ENCODE assay signal across 20 cellular contexts in genomic region chr9:14822666-14823065, GRCh38.
DNase-seq lines count a peak whose midpoint lies in the region; ATAC-seq, FAIRE-seq and TF ChIP-seq lines count a peak whose summit lies in the region.
"Had no signal": no experiment of that assay in that cellular context is flagged by ENCODE, and none has a peak within 500 bp of the region (broad histone marks: within the 10 kb centered on the region; RNA-seq: fewer than 3 reads in every experiment).

No MANE protein-coding gene starts in this region.

- no peak for TF ChIP-seq POLR2A in GM12891 (IDR thresholded peaks at IDR 0.05; ENCODE audit: low read depth, low read length)

- H3K27ac ChIP-seq in OCI-LY7 (ENCODE audit: low read depth, low read length, poor library complexity, severe bottlenecking): no peak overlapping the region
- H3K27ac ChIP-seq: C4-2B had no signal

- TF ChIP-seq CTCF in OCI-LY7 (conservative IDR thresholded peaks at IDR 0.05; ENCODE audit: low read length) (no peak), GM13976 (IDR thresholded peaks at IDR 0.05; ENCODE audit: borderline replicate concordance, control extremely low read depth, extremely low read depth, insufficient read depth, missing control alignments) (no peak)

- no peak overlapping the region for H3K27ac Mint-ChIP-seq in activated CD8-positive, alpha-beta memory T cell treated with anti-CD3 and anti-CD28 coated beads, Interleukin-2, amount 10 ng/mL, durations not matched to agents 7 days and 5 days
- H3K27ac Mint-ChIP-seq: CD4-positive, alpha-beta T cell; H9 had no signal

- H2AFZ ChIP-seq in OCI-LY7 (ENCODE audit: low read length): no peak overlapping the region

- no peak overlapping the region for H3K4me3 Mint-ChIP-seq in activated CD8-positive, alpha-beta memory T cell treated with anti-CD3 and anti-CD28 coated beads, Interleukin-2, amount 10 ng/mL, durations not matched to agents 7 days and 5 days
- H3K4me3 Mint-ChIP-seq: CD4-positive, alpha-beta T cell; H9 had no signal

- no TSS peak for BruUV-seq in OCI-LY7 (replicated peaks; lab: Mats Ljungman, UMichigan)

- H3K4me2 ChIP-seq in OCI-LY7 (ENCODE audit: low read length): peak overlapping the region; percentile 14

- POLR2A ChIA-PET in OCI-LY7 (lab: Charles Lee): interaction anchor here (0.8 kb wide), 1 partner anchor 17 kb away, joined by 3 read pairs; no protein-coding TSS in a partner anchor

- ATAC-seq in GM21786 (IDR thresholded peaks at IDR 0.05; ENCODE audit: unreplicated experiment): peak; percentile 39
- no peak for ATAC-seq in activated CD8-positive, alpha-beta memory T cell treated with anti-CD3 and anti-CD28 coated beads, Interleukin-2, amount 10 ng/mL, durations not matched to agents 7 days and 5 days
- ATAC-seq: K562 had no signal

- intact Hi-C loops in OCI-LY7 (cut with micrococcal nuclease; ENCODE audit: unreplicated experiment): no loop called here

- no peaks in the 10 kb centered on the region for H3K36me3 Mint-ChIP-seq in activated CD8-positive, alpha-beta memory T cell treated with anti-CD3 and anti-CD28 coated beads, Interleukin-2, amount 10 ng/mL, durations not matched to agents 7 days and 5 days

- no peak overlapping the region for H3K4me3 ChIP-seq in OCI-LY7 (ENCODE audit: low read depth, low read length, poor library complexity, severe bottlenecking)
- H3K4me3 ChIP-seq: K562 had no signal

- 0 out of 2 replicates have a peak, but pooled peaks cover 5% of the 10 kb centered on the region for H3K9me3 ChIP-seq in OCI-LY7 (ENCODE audit: low read length)
- H3K9me3 ChIP-seq: BE2C, Caco-2 had no signal

- in situ Hi-C loops in GM13976 (cut with MboI; ENCODE audit: low sequenced_read_pairs, unreplicated experiment): no loop called here

- no peaks in the 10 kb centered on the region for H3K79me2 ChIP-seq in OCI-LY7 (ENCODE audit: insufficient read depth, low read depth, low read length)

- CTCF ChIA-PET in OCI-LY7 (lab: Charles Lee; ENCODE audit: unreplicated experiment): no interaction called here
- CTCF ChIA-PET in activated CD8-positive, alpha-beta memory T cell treated with anti-CD3 and anti-CD28 coated beads, Interleukin-2, amount 10 ng/mL, durations not matched to agents 7 days and 5 days (lab: Charles Lee): no interaction called here

- peaks cover 27% of the 10 kb centered on the region for H3K4me1 ChIP-seq in OCI-LY7 (ENCODE audit: insufficient read depth, low read length, poor library complexity, severe bottlenecking)
- H3K4me1 ChIP-seq: BE2C, Caco-2 had no signal

- no peaks in the 10 kb centered on the region for H3K9me3 Mint-ChIP-seq in activated CD8-positive, alpha-beta memory T cell treated with anti-CD3 and anti-CD28 coated beads, Interleukin-2, amount 10 ng/mL, durations not matched to agents 7 days and 5 days (ENCODE audit: low read depth)
- H3K9me3 Mint-ChIP-seq: CD4-positive, alpha-beta T cell; H9 had no signal

- no peaks in the 10 kb centered on the region for H4K20me1 ChIP-seq in OCI-LY7 (ENCODE audit: insufficient read depth, low read length)

- H3K9me2 ChIP-seq in OCI-LY7 (ENCODE audit: insufficient read depth, low read length): no peaks in the 10 kb centered on the region

- no peaks in the 10 kb centered on the region for H3K36me3 ChIP-seq in OCI-LY7 (ENCODE audit: insufficient read depth, low read length)
- H3K36me3 ChIP-seq: BE2C had no signal

- no peaks in the 10 kb centered on the region for H3K27me3 Mint-ChIP-seq in activated CD8-positive, alpha-beta memory T cell treated with anti-CD3 and anti-CD28 coated beads, Interleukin-2, amount 10 ng/mL, durations not matched to agents 7 days and 5 days

- DNase-seq in GM12891 (ENCODE audit: insufficient read length, low spot score): no peak
- peak; percentile 32 for DNase-seq in OCI-LY7 (ENCODE audit: low spot score)
- DNase-seq in activated CD8-positive, alpha-beta memory T cell treated with anti-CD3 and anti-CD28 coated beads, Interleukin-2, amount 10 ng/mL, durations not matched to agents 7 days and 5 days: no peak
- DNase-seq in GM03348 (ENCODE audit: low spot score): no peak
- no peak for DNase-seq in GM13976 (ENCODE audit: low spot score)
- DNase-seq: ACHN; BE2C; Caco-2; CD4-positive, alpha-beta T cell; GDM1; H9; IMR-90 had no signal

- H3K4me1 Mint-ChIP-seq in activated CD8-positive, alpha-beta memory T cell treated with anti-CD3 and anti-CD28 coated beads, Interleukin-2, amount 10 ng/mL, durations not matched to agents 7 days and 5 days: no peaks in the 10 kb centered on the region
- H3K4me1 Mint-ChIP-seq: H9 had no signal

- FAIRE-seq in GM12891 (lab: Jason Lieb, UNC): no peak
- FAIRE-seq: A204.1, D721Med, GM18507, H1, HTR-8/SVneo, K562 had no signal

TF ChIP-seq in GM12891, 5 proteins besides CTCF, POLR2A, EP300 and RAD21:
- TF ChIP-seq SPI1 (IDR thresholded peaks at IDR 0.05; ENCODE audit: low read depth, low read length): peak; percentile 77
- no peak for TF ChIP-seq TAF1 (IDR thresholded peaks at IDR 0.05; ENCODE audit: low read depth, low read length)
- TF ChIP-seq POU2F2 (IDR thresholded peaks at IDR 0.05; ENCODE audit: low read depth, low read length): no peak
- TF ChIP-seq PAX5 (IDR thresholded peaks at IDR 0.05; ENCODE audit: insufficient read depth, low read length, severe bottlenecking): no peak
